In the genomic region with DNA sequence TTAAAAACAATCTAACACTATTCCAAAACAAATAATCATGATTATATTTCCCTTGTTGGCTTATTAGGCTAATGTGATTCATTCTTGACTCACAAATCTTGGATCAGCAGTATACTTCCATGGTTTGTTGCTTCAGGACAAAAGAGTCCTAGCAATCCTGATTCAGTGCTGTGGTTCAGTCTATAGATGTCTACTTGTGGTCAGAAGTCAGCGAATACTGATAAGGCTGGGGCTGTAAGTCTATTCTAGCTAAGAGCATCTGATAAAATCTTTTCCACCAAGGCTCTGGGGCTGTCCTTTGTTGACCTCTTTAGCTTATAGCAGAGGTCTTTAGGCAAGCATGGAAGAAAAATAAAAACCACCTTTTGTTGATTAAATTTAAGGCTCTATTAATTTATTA, we compare ENCODE assay signal across 2 cellular contexts.
A peak's percentile ranks its signal among the peaks of the same experiment; 100 is the strongest.
TF ChIP-seq lines count a peak whose summit lies in the region.

No MANE protein-coding gene starts in this region.

TF ChIP-seq in Ishikawa, 13 proteins besides CTCF, POLR2A, EP300 and RAD21:
- no peak for TF ChIP-seq FOXM1 (IDR thresholded peaks at IDR 0.05; ENCODE audit: borderline replicate concordance, low read depth)
- TF ChIP-seq NFIC (IDR thresholded peaks at IDR 0.05): 0 out of 2 replicates have a peak, but pooled peaks have one; percentile 25
- TF ChIP-seq, protein P1, sequence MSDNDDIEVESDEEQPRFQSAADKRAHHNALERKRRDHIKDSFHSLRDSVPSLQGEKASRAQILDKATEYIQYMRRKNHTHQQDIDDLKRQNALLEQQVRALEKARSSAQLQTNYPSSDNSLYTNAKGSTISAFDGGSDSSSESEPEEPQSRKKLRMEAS (IDR thresholded peaks at IDR 0.05): no peak
TF ChIP-seq in Ishikawa: peak in this region for 1.

TF ChIP-seq in HepG2, 621 proteins besides CTCF, POLR2A, EP300 and RAD21:
- TF ChIP-seq ZNF484 (CRISPR knock-in tag; IDR thresholded peaks at IDR 0.05; ENCODE audit: borderline replicate concordance, low read depth) (no peak), PRMT3 (CRISPR knock-in tag; IDR thresholded peaks at IDR 0.05; ENCODE audit: borderline replicate concordance, low read depth) (no peak), SOX6 (IDR thresholded peaks at IDR 0.05) (no peak), SOX6 (CRISPR knock-in tag; IDR thresholded peaks at IDR 0.05) (no peak), ELF4 (CRISPR knock-in tag; IDR thresholded peaks at IDR 0.05; ENCODE audit: borderline replicate concordance) (no peak), ZFP62 (CRISPR knock-in tag; IDR thresholded peaks at IDR 0.05) (no peak), ZNF17 (CRISPR knock-in tag; IDR thresholded peaks at IDR 0.05) (no peak), CC2D1A (CRISPR knock-in tag; IDR thresholded peaks at IDR 0.05) (no peak), BHLHE40 (IDR thresholded peaks at IDR 0.05; ENCODE audit: low read length) (no peak), RBFOX2 (IDR thresholded peaks at IDR 0.05; ENCODE audit: low read depth, low read length) (no peak), SAFB2 (CRISPR knock-in tag; IDR thresholded peaks at IDR 0.05; ENCODE audit: borderline replicate concordance, low read depth) (no peak), TBP (CRISPR knock-in tag; IDR thresholded peaks at IDR 0.05) (no peak), ZSCAN22 (CRISPR knock-in tag; IDR thresholded peaks at IDR 0.05) (no peak), HMGA1 (CRISPR knock-in tag; conservative IDR thresholded peaks at IDR 0.05) (no peak), ZNF841 (CRISPR knock-in tag; IDR thresholded peaks at IDR 0.05; ENCODE audit: borderline replicate concordance) (no peak)
- TF ChIP-seq, protein P2, sequence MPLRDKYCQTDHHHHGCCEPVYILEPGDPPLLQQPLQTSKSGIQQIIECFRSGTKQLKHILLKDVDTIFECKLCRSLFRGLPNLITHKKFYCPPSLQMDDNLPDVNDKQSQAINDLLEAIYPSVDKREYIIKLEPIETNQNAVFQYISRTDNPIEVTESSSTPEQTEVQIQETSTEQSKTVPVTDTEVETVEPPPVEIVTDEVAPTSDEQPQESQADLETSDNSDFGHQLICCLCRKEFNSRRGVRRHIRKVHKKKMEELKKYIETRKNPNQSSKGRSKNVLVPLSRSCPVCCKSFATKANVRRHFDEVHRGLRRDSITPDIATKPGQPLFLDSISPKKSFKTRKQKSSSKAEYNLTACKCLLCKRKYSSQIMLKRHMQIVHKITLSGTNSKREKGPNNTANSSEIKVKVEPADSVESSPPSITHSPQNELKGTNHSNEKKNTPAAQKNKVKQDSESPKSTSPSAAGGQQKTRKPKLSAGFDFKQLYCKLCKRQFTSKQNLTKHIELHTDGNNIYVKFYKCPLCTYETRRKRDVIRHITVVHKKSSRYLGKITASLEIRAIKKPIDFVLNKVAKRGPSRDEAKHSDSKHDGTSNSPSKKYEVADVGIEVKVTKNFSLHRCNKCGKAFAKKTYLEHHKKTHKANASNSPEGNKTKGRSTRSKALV (CRISPR knock-in tag; IDR thresholded peaks at IDR 0.05): no peak
- TF ChIP-seq, protein P3, sequence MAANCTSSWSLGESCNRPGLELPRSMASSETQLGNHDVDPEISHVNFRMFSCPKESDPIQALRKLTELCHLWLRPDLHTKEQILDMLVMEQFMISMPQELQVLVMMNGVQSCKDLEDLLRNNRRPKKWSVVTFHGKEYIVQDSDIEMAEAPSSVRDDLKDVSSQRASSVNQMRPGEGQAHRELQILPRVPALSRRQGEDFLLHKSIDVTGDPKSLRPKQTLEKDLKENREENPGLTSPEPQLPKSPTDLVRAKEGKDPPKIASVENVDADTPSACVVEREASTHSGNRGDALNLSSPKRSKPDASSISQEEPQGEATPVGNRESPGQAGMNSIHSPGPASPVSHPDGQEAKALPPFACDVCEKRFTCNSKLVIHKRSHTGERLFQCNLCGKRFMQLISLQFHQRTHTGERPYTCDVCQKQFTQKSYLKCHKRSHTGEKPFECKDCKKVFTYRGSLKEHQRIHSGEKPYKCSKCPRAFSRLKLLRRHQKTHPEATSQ (CRISPR knock-in tag; IDR thresholded peaks at IDR 0.05; ENCODE audit: borderline replicate concordance): no peak
- TF ChIP-seq, protein P4, sequence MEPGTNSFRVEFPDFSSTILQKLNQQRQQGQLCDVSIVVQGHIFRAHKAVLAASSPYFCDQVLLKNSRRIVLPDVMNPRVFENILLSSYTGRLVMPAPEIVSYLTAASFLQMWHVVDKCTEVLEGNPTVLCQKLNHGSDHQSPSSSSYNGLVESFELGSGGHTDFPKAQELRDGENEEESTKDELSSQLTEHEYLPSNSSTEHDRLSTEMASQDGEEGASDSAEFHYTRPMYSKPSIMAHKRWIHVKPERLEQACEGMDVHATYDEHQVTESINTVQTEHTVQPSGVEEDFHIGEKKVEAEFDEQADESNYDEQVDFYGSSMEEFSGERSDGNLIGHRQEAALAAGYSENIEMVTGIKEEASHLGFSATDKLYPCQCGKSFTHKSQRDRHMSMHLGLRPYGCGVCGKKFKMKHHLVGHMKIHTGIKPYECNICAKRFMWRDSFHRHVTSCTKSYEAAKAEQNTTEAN (CRISPR knock-in tag; conservative IDR thresholded peaks at IDR 0.05): no peak
- TF ChIP-seq, protein P5, sequence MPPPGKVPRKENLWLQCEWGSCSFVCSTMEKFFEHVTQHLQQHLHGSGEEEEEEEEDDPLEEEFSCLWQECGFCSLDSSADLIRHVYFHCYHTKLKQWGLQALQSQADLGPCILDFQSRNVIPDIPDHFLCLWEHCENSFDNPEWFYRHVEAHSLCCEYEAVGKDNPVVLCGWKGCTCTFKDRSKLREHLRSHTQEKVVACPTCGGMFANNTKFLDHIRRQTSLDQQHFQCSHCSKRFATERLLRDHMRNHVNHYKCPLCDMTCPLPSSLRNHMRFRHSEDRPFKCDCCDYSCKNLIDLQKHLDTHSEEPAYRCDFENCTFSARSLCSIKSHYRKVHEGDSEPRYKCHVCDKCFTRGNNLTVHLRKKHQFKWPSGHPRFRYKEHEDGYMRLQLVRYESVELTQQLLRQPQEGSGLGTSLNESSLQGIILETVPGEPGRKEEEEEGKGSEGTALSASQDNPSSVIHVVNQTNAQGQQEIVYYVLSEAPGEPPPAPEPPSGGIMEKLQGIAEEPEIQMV (CRISPR knock-in tag; IDR thresholded peaks at IDR 0.05; ENCODE audit: low read depth): no peak
- TF ChIP-seq, protein P6, sequence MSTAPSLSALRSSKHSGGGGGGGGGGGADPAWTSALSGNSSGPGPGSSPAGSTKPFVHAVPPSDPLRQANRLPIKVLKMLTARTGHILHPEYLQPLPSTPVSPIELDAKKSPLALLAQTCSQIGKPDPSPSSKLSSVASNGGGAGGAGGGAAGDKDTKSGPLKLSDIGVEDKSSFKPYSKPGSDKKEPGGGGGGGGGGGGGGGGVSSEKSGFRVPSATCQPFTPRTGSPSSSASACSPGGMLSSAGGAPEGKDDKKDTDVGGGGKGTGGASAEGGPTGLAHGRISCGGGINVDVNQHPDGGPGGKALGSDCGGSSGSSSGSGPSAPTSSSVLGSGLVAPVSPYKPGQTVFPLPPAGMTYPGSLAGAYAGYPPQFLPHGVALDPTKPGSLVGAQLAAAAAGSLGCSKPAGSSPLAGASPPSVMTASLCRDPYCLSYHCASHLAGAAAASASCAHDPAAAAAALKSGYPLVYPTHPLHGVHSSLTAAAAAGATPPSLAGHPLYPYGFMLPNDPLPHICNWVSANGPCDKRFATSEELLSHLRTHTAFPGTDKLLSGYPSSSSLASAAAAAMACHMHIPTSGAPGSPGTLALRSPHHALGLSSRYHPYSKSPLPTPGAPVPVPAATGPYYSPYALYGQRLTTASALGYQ (CRISPR knock-in tag; IDR thresholded peaks at IDR 0.05): no peak
